Comparison of ENCODE assay signal across 17 cellular contexts in genomic region chr7:6478186-6478585, GRCh38. TPM values are rescaled to one million over a fixed set of nuclear protein-coding genes. Genes with fewer than 3 reads are reported as not detected.
DNase-seq lines count a peak whose midpoint lies in the region; ATAC-seq and TF ChIP-seq lines count a peak whose summit lies in the region.
"Had no signal": no experiment of that assay in that cellular context is flagged by ENCODE, and none has a peak within 500 bp of the region (broad histone marks: within the 10 kb centered on the region; RNA-seq: fewer than 3 reads in every experiment).

No MANE protein-coding gene starts in this region.

- no peak for ATAC-seq in activated CD8-positive, alpha-beta T cell treated with anti-CD3 and anti-CD28 coated beads, Interleukin-2, amount 10 ng/mL, durations not matched to agents 7 days and 5 days
- ATAC-seq in activated CD8-positive, alpha-beta T cell treated with anti-CD3 and anti-CD28 coated beads for 36 hours, result no peak

- no peak for DNase-seq in activated CD8-positive, alpha-beta T cell treated with anti-CD3 and anti-CD28 coated beads, Interleukin-2, amount 10 ng/mL, durations not matched to agents 7 days and 5 days
- no peak for DNase-seq in activated CD8-positive, alpha-beta T cell treated with anti-CD3 and anti-CD28 coated beads for 36 hours
- DNase-seq in NCI-H526 treated with DMSO at 0.1 percent for 48 hours (lab: John Stamatoyannopoulos, UW) (peak; percentile 59), kidney tubule cell (ENCODE audit: low spot score) (peak; percentile 52), smooth muscle cell (lab: John Stamatoyannopoulos, UW; ENCODE audit: unreplicated experiment) (no peak), H4 (ENCODE audit: low spot score) (no peak), DMS 273 treated with DMSO at 0.1 percent for 48 hours (lab: John Stamatoyannopoulos, UW) (no peak)
- no peak for DNase-seq in activated CD4-positive, CD25-positive, alpha-beta regulatory T cell treated with anti-CD3 and anti-CD28 coated beads, Interleukin-2, amount 50 U/mL, for 72 hours
- DNase-seq: COR-L47, DMS53, HCEC 1CT, MV-4-11, NCI-H1436, NCI-H2081, NCI-H2227 treated with DMSO at 0.1 percent for 48 hours, NCI-H524 treated with DMSO at 0.1 percent for 48 hours, Right ventricle myocardium superior had no signal

- H3K4me1 Mint-ChIP-seq in activated CD8-positive, alpha-beta T cell treated with anti-CD3 and anti-CD28 coated beads, Interleukin-2, amount 10 ng/mL, durations not matched to agents 7 days and 5 days (ENCODE audit: low read depth), result peaks cover 71% of the 10 kb centered on the region
- H3K4me1 Mint-ChIP-seq in activated CD8-positive, alpha-beta T cell treated with anti-CD3 and anti-CD28 coated beads for 36 hours (ENCODE audit: low read depth), result peaks cover 75% of the 10 kb centered on the region

- H3K36me3 ChIP-seq in smooth muscle cell (ENCODE audit: low read depth), result peaks cover 9% of the 10 kb centered on the region

- intact Hi-C loops in activated CD8-positive, alpha-beta T cell treated with anti-CD3 and anti-CD28 coated beads for 36 hours (cut with micrococcal nuclease), result no loop called here

- H3K4me1 ChIP-seq in smooth muscle cell (ENCODE audit: low read depth), result peaks cover 10% of the 10 kb centered on the region

- H3K4me3 ChIP-seq in smooth muscle cell, result no peak overlapping the region

- peaks cover 100% of the 10 kb centered on the region for H4K20me1 ChIP-seq in smooth muscle cell (ENCODE audit: low read depth)

- TF ChIP-seq CTCF in activated CD8-positive, alpha-beta T cell treated with anti-CD3 and anti-CD28 coated beads for 36 hours (IDR thresholded peaks at IDR 0.05), result no peak
- TF ChIP-seq CTCF in smooth muscle cell (IDR thresholded peaks at IDR 0.05; ENCODE audit: borderline replicate concordance, insufficient read depth, poor library complexity, severe bottlenecking), result no peak

- H3F3A ChIP-seq in smooth muscle cell (ENCODE audit: low read depth), result peaks cover 14% of the 10 kb centered on the region

- POLR2A ChIA-PET in activated CD8-positive, alpha-beta T cell treated with anti-CD3 and anti-CD28 coated beads, Interleukin-2, amount 10 ng/mL, durations not matched to agents 7 days and 5 days (lab: Charles Lee), result no interaction called here
- POLR2A ChIA-PET in activated CD8-positive, alpha-beta T cell treated with anti-CD3 and anti-CD28 coated beads for 36 hours (lab: Charles Lee), result no interaction called here

- H2AFZ ChIP-seq in smooth muscle cell (ENCODE audit: low read depth), result no peak overlapping the region

- H3K4me3 Mint-ChIP-seq in activated CD8-positive, alpha-beta T cell treated with anti-CD3 and anti-CD28 coated beads, Interleukin-2, amount 10 ng/mL, durations not matched to agents 7 days and 5 days, result no peak overlapping the region
- no peak overlapping the region for H3K4me3 Mint-ChIP-seq in activated CD8-positive, alpha-beta T cell treated with anti-CD3 and anti-CD28 coated beads for 36 hours

- 96% methylated on average over 7 of the region's 7 CpGs for WGBS in smooth muscle cell (ENCODE audit: low lambda C conversion rate)

- no peaks in the 10 kb centered on the region for H3K27me3 ChIP-seq in smooth muscle cell (ENCODE audit: low read depth)

- H3K27ac ChIP-seq in smooth muscle cell (ENCODE audit: low read depth), result peak overlapping the region; percentile 6

- H3K4me2 ChIP-seq in smooth muscle cell, result peak overlapping the region; percentile 49

- no peaks in the 10 kb centered on the region for H3K27me3 Mint-ChIP-seq in activated CD8-positive, alpha-beta T cell treated with anti-CD3 and anti-CD28 coated beads, Interleukin-2, amount 10 ng/mL, durations not matched to agents 7 days and 5 days (ENCODE audit: low read depth)
- H3K27me3 Mint-ChIP-seq in activated CD8-positive, alpha-beta T cell treated with anti-CD3 and anti-CD28 coated beads for 36 hours, result no peaks in the 10 kb centered on the region

- peak overlapping the region; percentile 91 for H3K27ac Mint-ChIP-seq in activated CD8-positive, alpha-beta T cell treated with anti-CD3 and anti-CD28 coated beads, Interleukin-2, amount 10 ng/mL, durations not matched to agents 7 days and 5 days
- H3K27ac Mint-ChIP-seq in activated CD8-positive, alpha-beta T cell treated with anti-CD3 and anti-CD28 coated beads for 36 hours, result no peak overlapping the region

- CTCF ChIA-PET in activated CD8-positive, alpha-beta T cell treated with anti-CD3 and anti-CD28 coated beads, Interleukin-2, amount 10 ng/mL, durations not matched to agents 7 days and 5 days (lab: Charles Lee), result interaction anchor here (1.2 to 1.8 kb wide), 3 partner anchors 11 to 42 kb away, joined by 3 to 5 read pairs (median 3); no protein-coding TSS in a partner anchor
- CTCF ChIA-PET in activated CD8-positive, alpha-beta T cell treated with anti-CD3 and anti-CD28 coated beads for 36 hours (lab: Charles Lee), result interaction anchor here (1.2 to 1.4 kb wide), 2 partner anchors 41 to 622 kb away, joined by 3 read pairs; no protein-coding TSS in a partner anchor

- H3K36me3 Mint-ChIP-seq in activated CD8-positive, alpha-beta T cell treated with anti-CD3 and anti-CD28 coated beads, Interleukin-2, amount 10 ng/mL, durations not matched to agents 7 days and 5 days (ENCODE audit: low read depth), result peaks cover 41% of the 10 kb centered on the region
- peaks cover 38% of the 10 kb centered on the region for H3K36me3 Mint-ChIP-seq in activated CD8-positive, alpha-beta T cell treated with anti-CD3 and anti-CD28 coated beads for 36 hours (ENCODE audit: low read depth)

- no peaks in the 10 kb centered on the region for H3K9me3 Mint-ChIP-seq in activated CD8-positive, alpha-beta T cell treated with anti-CD3 and anti-CD28 coated beads, Interleukin-2, amount 10 ng/mL, durations not matched to agents 7 days and 5 days (ENCODE audit: insufficient read depth)
- H3K9me3 Mint-ChIP-seq in activated CD8-positive, alpha-beta T cell treated with anti-CD3 and anti-CD28 coated beads for 36 hours, result no peaks in the 10 kb centered on the region

- no peak overlapping the region for H3K9ac ChIP-seq in smooth muscle cell (ENCODE audit: low read depth)

- no peaks in the 10 kb centered on the region for H3K9me3 ChIP-seq in smooth muscle cell (replicated peaks; ENCODE audit: low read depth)

- H3K79me2 ChIP-seq in smooth muscle cell (ENCODE audit: low read depth), result peaks cover 100% of the 10 kb centered on the region

RNA-seq across cellular contexts. Expression of gene KDELR2, which starts 5.8 kb away (rescaled TPM):
- total RNA-seq in activated CD8-positive, alpha-beta T cell treated with anti-CD3 and anti-CD28 coated beads, Interleukin-2, amount 10 ng/mL, durations not matched to agents 7 days and 5 days, result 10 to 100 TPM; 60.3 to 61.9 TPM
- total RNA-seq in activated CD8-positive, alpha-beta T cell treated with anti-CD3 and anti-CD28 coated beads for 36 hours, result 10 to 100 TPM; 61.3 to 63.3 TPM
- total RNA-seq in smooth muscle cell, result 407 and 420 TPM in 2 replicates
- 624 and 689 TPM in 2 replicates for polyA plus RNA-seq in smooth muscle cell
- 458 and 494 TPM in 2 replicates for total RNA-seq in H4 (2014; rRNA removed; shearing (Covaris generic))

RNA-seq across cellular contexts. Expression of gene DAGLB, which starts 30.4 kb away (rescaled TPM):
- 10 to 100 TPM; 25.1 to 28.5 TPM for total RNA-seq in activated CD8-positive, alpha-beta T cell treated with anti-CD3 and anti-CD28 coated beads, Interleukin-2, amount 10 ng/mL, durations not matched to agents 7 days and 5 days
- 10 to 100 TPM; 17.7 to 20.2 TPM for total RNA-seq in activated CD8-positive, alpha-beta T cell treated with anti-CD3 and anti-CD28 coated beads for 36 hours
- 11.1 and 21.3 TPM in 2 replicates for total RNA-seq in smooth muscle cell
- 14.1 and 17.1 TPM in 2 replicates for polyA plus RNA-seq in smooth muscle cell
- total RNA-seq in H4 (2014; rRNA removed; shearing (Covaris generic)), result 16.2 and 29.2 TPM in 2 replicates

Comparison
In these comparisons a context has a peak if more than half of its experiments do, and no peak if none do; other contexts are left out.
1. DNase-seq: peak in NCI-H526 treated with DMSO at 0.1 percent for 48 hours (single experiment) and kidney tubule cell (single experiment); none in activated CD8-positive, alpha-beta T cell treated with anti-CD3 and anti-CD28 coated beads, Interleukin-2, amount 10 ng/mL, durations not matched to agents 7 days and 5 days (single experiment), activated CD8-positive, alpha-beta T cell treated with anti-CD3 and anti-CD28 coated beads for 36 hours (single experiment), smooth muscle cell (single experiment), activated CD4-positive, CD25-positive, alpha-beta regulatory T cell treated with anti-CD3 and anti-CD28 coated beads, Interleukin-2, amount 50 U/mL, for 72 hours (single experiment), H4 (single experiment) and DMS 273 treated with DMSO at 0.1 percent for 48 hours (single experiment).